10 cellular contexts compared by ENCODE assay signal in the genomic region with DNA sequence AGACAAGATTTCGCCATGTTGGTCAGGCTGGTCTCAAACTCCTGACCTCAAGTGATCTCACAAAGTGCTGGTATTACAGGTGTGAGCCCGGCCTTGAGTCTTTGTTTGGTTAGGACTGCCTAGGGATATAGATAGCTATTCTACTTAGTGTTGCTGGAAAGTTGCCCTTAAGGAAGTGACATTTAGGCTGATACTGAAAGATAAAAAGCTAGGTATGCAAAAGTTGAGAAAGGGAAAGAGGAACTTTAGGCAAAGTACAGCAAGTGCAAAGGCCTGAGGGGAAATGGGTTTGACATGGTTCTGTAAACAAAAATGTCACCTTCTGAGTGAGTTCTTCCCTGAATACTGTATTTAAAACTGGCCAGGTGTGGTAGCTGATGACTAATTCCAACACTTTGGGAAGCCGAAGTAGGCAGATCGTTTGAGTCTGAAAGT.
A peak's percentile ranks its signal among the peaks of the same experiment; 100 is the strongest.
DNase-seq lines count a peak whose midpoint lies in the region; ATAC-seq and TF ChIP-seq lines count a peak whose summit lies in the region.
"Had no signal": no experiment of that assay in that cellular context is flagged by ENCODE, and none has a peak within 500 bp of the region (broad histone marks: within the 10 kb centered on the region; RNA-seq: fewer than 3 reads in every experiment).

No MANE protein-coding gene starts in this region.

- peaks cover 68% of the 10 kb centered on the region for H3K4me1 Mint-ChIP-seq in CD4-positive, alpha-beta T cell (ENCODE audit: low read depth)

- no peaks in the 10 kb centered on the region for H3K9me3 ChIP-seq in CD4-positive, alpha-beta T cell (ENCODE audit: control insufficient read depth, low read length)

- H3K27ac ChIP-seq in CD4-positive, alpha-beta T cell (ENCODE audit: low read depth, low read length), result no peak overlapping the region

- H3K27ac Mint-ChIP-seq in CD4-positive, alpha-beta T cell, result peak overlapping the region; percentile 89

- TF ChIP-seq CTCF in CD4-positive, alpha-beta T cell (IDR thresholded peaks at IDR 0.05), result no peak
- TF ChIP-seq CTCF in LNCaP clone FGC (IDR thresholded peaks at IDR 0.05; ENCODE audit: control insufficient read depth, extremely low read depth, insufficient read depth), result no peak
- no peak for TF ChIP-seq CTCF in epithelial cell of esophagus (IDR thresholded peaks at IDR 0.05; ENCODE audit: insufficient read depth, low read depth, low read length, missing control alignments)

- peaks cover 2% of the 10 kb centered on the region for H3K9me3 Mint-ChIP-seq in CD4-positive, alpha-beta T cell

- POLR2A ChIA-PET in CD4-positive, alpha-beta T cell (lab: Charles Lee), result interaction anchor here (1.4 to 1.8 kb wide), 2 partner anchors 30 to 63 kb away, joined by 3 to 4 read pairs; no protein-coding TSS in a partner anchor

- CTCF ChIA-PET in CD4-positive, alpha-beta T cell (lab: Charles Lee), result no interaction called here

- H3K27me3 Mint-ChIP-seq in CD4-positive, alpha-beta T cell, result no peaks in the 10 kb centered on the region

- DNase-seq in CD4-positive, alpha-beta T cell, result no peak
- DNase-seq in LNCaP clone FGC (ENCODE audit: low read depth) (peak; percentile 65), epithelial cell of esophagus (ENCODE audit: low read depth) (peak; percentile 71), T-helper 9 cell (no peak), NCI-H1694 (lab: John Stamatoyannopoulos, UW) (no peak)
- DNase-seq in activated CD4-positive, CD25-positive, alpha-beta regulatory T cell treated with anti-CD3 and anti-CD28 coated beads, Interleukin-2, amount 50 U/mL, for 72 hours, result no peak
- DNase-seq: islet precursor cell, NCI-H187 had no signal

- H3K36me3 Mint-ChIP-seq in CD4-positive, alpha-beta T cell (ENCODE audit: low read depth), result peaks cover 23% of the 10 kb centered on the region

- intact Hi-C loops in CD4-positive, alpha-beta T cell (cut with DNase I, micrococcal nuclease), result no loop called here

- H3K4me3 Mint-ChIP-seq in CD4-positive, alpha-beta T cell, result peak overlapping the region; percentile 35

- H3K27me3 ChIP-seq in CD4-positive, alpha-beta T cell (ENCODE audit: control insufficient read depth, insufficient read depth, low read length), result no peaks in the 10 kb centered on the region

- no peak overlapping the region for H3K4me3 ChIP-seq in LNCaP clone FGC (ENCODE audit: low read depth, low read length)
- H3K4me3 ChIP-seq in epithelial cell of esophagus (ENCODE audit: low read length), result no peak overlapping the region

- peak; percentile 14 for ATAC-seq in CD4-positive, alpha-beta T cell (ENCODE audit: poor library complexity)
- ATAC-seq in GM19324 (IDR thresholded peaks at IDR 0.05; ENCODE audit: low FRiP score, unreplicated experiment) (peak; percentile 73), GM19397 (IDR thresholded peaks at IDR 0.05; ENCODE audit: unreplicated experiment) (no peak)

Comparison
In these comparisons a context has a peak if more than half of its experiments do, and no peak if none do; other contexts are left out.
1. DNase-seq: peak in LNCaP clone FGC (single experiment) and epithelial cell of esophagus (single experiment); none in CD4-positive, alpha-beta T cell (0 of 10), T-helper 9 cell (single experiment), NCI-H1694 (single experiment) and activated CD4-positive, CD25-positive, alpha-beta regulatory T cell treated with anti-CD3 and anti-CD28 coated beads, Interleukin-2, amount 50 U/mL, for 72 hours (single experiment).